In the genomic region with DNA sequence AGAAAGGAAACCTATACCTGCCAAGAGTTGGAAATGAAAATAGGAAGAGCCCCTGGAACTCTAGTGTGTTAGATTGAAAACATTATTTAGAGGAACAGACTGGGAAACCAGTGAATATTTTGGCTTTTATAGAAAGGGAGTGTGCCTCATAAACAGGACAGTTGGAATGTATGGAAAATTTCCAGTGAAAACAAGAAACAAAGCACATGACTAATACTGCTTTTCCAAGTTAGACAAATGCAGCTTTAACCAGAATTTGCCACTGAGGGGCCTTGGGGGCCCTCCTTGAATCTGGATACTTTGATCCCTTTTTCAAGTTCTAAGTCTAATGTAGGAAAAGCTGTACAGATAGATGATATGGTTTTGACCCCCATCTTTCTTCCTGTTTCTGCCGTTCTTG, we compare ENCODE assay signal across 14 cellular contexts. TPM values are rescaled to one million over a fixed set of nuclear protein-coding genes. Genes with fewer than 3 reads are reported as not detected.
DNase-seq lines count a peak whose midpoint lies in the region; ATAC-seq, FAIRE-seq and TF ChIP-seq lines count a peak whose summit lies in the region.
"Had no signal": no experiment of that assay in that cellular context is flagged by ENCODE, and none has a peak within 500 bp of the region (broad histone marks: within the 10 kb centered on the region; RNA-seq: fewer than 3 reads in every experiment).

No MANE protein-coding gene starts in this region.

- DNase-seq in GM19239 (ENCODE audit: insufficient read length, low spot score) (no peak), SJSA1 (ENCODE audit: low read depth in 1 of 2, low spot score in 2 of 2) (peak in 1 of 2 experiments; percentile 67), epithelial cell of esophagus (ENCODE audit: low read depth) (peak; percentile 46), NCI-H146 (lab: John Stamatoyannopoulos, UW) (no peak), islet precursor cell (no peak)
- DNase-seq in activated CD4-positive, alpha-beta T cell treated with anti-CD3 and anti-CD28 coated beads, Interleukin-2, amount 10 ng/mL, durations not matched to agents 7 days and 5 days = no peak
- DNase-seq: activated B cell treated with CpG ODN at 0.5 μM for 24 hours; central memory CD4-positive, alpha-beta T cell; KBM-7; lower lobe of right lung; SHP77 treated with DMSO at 0.1 percent for 48 hours had no signal

- no peaks in the 10 kb centered on the region for H3K36me3 Mint-ChIP-seq in activated CD4-positive, alpha-beta T cell treated with anti-CD3 and anti-CD28 coated beads, Interleukin-2, amount 10 ng/mL, durations not matched to agents 7 days and 5 days (ENCODE audit: low read depth)

- no peak overlapping the region for H3K4me3 Mint-ChIP-seq in activated CD4-positive, alpha-beta T cell treated with anti-CD3 and anti-CD28 coated beads, Interleukin-2, amount 10 ng/mL, durations not matched to agents 7 days and 5 days
- H3K4me3 Mint-ChIP-seq: activated B cell treated with CpG ODN at 0.5 μM for 24 hours had no signal

- CTCF ChIA-PET in activated CD4-positive, alpha-beta T cell treated with anti-CD3 and anti-CD28 coated beads, Interleukin-2, amount 10 ng/mL, durations not matched to agents 7 days and 5 days (lab: Charles Lee) = no interaction called here

- no peaks in the 10 kb centered on the region for H3K9me3 ChIP-seq in SJSA1 (replicated peaks)
- no peaks in the 10 kb centered on the region for H3K9me3 ChIP-seq in skeletal muscle satellite cell (replicated peaks; ENCODE audit: low read length)
- H3K9me3 ChIP-seq: lower lobe of right lung had no signal

- H3K36me3 ChIP-seq in SJSA1 = no peaks in the 10 kb centered on the region
- H3K36me3 ChIP-seq in skeletal muscle satellite cell (ENCODE audit: insufficient read depth, low read length) = no peaks in the 10 kb centered on the region
- H3K36me3 ChIP-seq: lower lobe of right lung had no signal

- peak overlapping the region; percentile 55 for H3K9ac ChIP-seq in skeletal muscle satellite cell (ENCODE audit: low read depth, low read length)

- no peak for TF ChIP-seq CTCF in epithelial cell of esophagus (IDR thresholded peaks at IDR 0.05; ENCODE audit: insufficient read depth, low read depth, low read length, missing control alignments)

- no peaks in the 10 kb centered on the region for H3K4me1 Mint-ChIP-seq in activated CD4-positive, alpha-beta T cell treated with anti-CD3 and anti-CD28 coated beads, Interleukin-2, amount 10 ng/mL, durations not matched to agents 7 days and 5 days
- H3K4me1 Mint-ChIP-seq: activated B cell treated with CpG ODN at 0.5 μM for 24 hours had no signal

- H3K9me3 Mint-ChIP-seq in activated CD4-positive, alpha-beta T cell treated with anti-CD3 and anti-CD28 coated beads, Interleukin-2, amount 10 ng/mL, durations not matched to agents 7 days and 5 days = no peaks in the 10 kb centered on the region
- H3K9me3 Mint-ChIP-seq: activated B cell treated with CpG ODN at 0.5 μM for 24 hours had no signal

- POLR2A ChIA-PET in activated CD4-positive, alpha-beta T cell treated with anti-CD3 and anti-CD28 coated beads, Interleukin-2, amount 10 ng/mL, durations not matched to agents 7 days and 5 days (lab: Charles Lee) = no interaction called here

- peaks cover 3% of the 10 kb centered on the region for H3K27me3 Mint-ChIP-seq in activated CD4-positive, alpha-beta T cell treated with anti-CD3 and anti-CD28 coated beads, Interleukin-2, amount 10 ng/mL, durations not matched to agents 7 days and 5 days
- H3K27me3 Mint-ChIP-seq: activated B cell treated with CpG ODN at 0.5 μM for 24 hours, progenitor cell of endocrine pancreas had no signal

- H3K27ac Mint-ChIP-seq in activated CD4-positive, alpha-beta T cell treated with anti-CD3 and anti-CD28 coated beads, Interleukin-2, amount 10 ng/mL, durations not matched to agents 7 days and 5 days = no peak overlapping the region
- H3K27ac Mint-ChIP-seq: activated B cell treated with CpG ODN at 0.5 μM for 24 hours had no signal

- peaks cover 41% of the 10 kb centered on the region for H3K4me1 ChIP-seq in SJSA1 (replicated peaks)
- peaks cover 30% of the 10 kb centered on the region for H3K4me1 ChIP-seq in skeletal muscle satellite cell (ENCODE audit: control insufficient read depth, insufficient read depth, low read length)

- H3K27ac ChIP-seq in SJSA1 = peak overlapping the region; percentile 72
- H3K27ac ChIP-seq: lower lobe of right lung had no signal

- H3K4me2 ChIP-seq in skeletal muscle satellite cell (ENCODE audit: low read length) = peak overlapping the region; percentile 65

- peak; percentile 23 for FAIRE-seq in GM19239 (lab: Jason Lieb, UNC)

- H3K27me3 ChIP-seq in SJSA1 (replicated peaks) = no peaks in the 10 kb centered on the region
- H3K27me3 ChIP-seq in skeletal muscle satellite cell (ENCODE audit: control insufficient read depth, insufficient read depth, low read length) = no peaks in the 10 kb centered on the region

- no peak overlapping the region for H3K4me3 ChIP-seq in SJSA1
- H3K4me3 ChIP-seq in epithelial cell of esophagus (ENCODE audit: low read length) = no peak overlapping the region
- H3K4me3 ChIP-seq in skeletal muscle satellite cell (ENCODE audit: low read length) = peak overlapping the region; percentile 25
- H3K4me3 ChIP-seq: lower lobe of right lung had no signal

- no peak for ATAC-seq in HG03025 (IDR thresholded peaks at IDR 0.05; ENCODE audit: low FRiP score, unreplicated experiment)
- ATAC-seq: lower lobe of right lung had no signal

RNA-seq across cellular contexts. Expression of gene ITGB8, which starts 21.2 kb away (rescaled TPM):
- 1.3 and 3.6 TPM in 2 replicates for total RNA-seq in SJSA1 (2014; rRNA removed; shearing (Covaris generic))
- total RNA-seq in skeletal muscle satellite cell (2012; rRNA removed) = 0.76 and 2.6 TPM in 2 replicates
- total RNA-seq in activated CD4-positive, alpha-beta T cell treated with anti-CD3 and anti-CD28 coated beads, Interleukin-2, amount 10 ng/mL, durations not matched to agents 7 days and 5 days = not detected
